ENCODE assay signal across 11 cellular contexts in genomic region chr5:10467281-10468198, GRCh38. TPM values are rescaled to one million over a fixed set of nuclear protein-coding genes. Genes with fewer than 3 reads are reported as not detected.
DNase-seq lines count a peak whose midpoint lies in the region; TF ChIP-seq lines count a peak whose summit lies in the region.
"Had no signal": no experiment of that assay in that cellular context is flagged by ENCODE, and none has a peak within 500 bp of the region (broad histone marks: within the 10 kb centered on the region; RNA-seq: fewer than 3 reads in every experiment).

No MANE protein-coding gene starts in this region.

- peaks cover 21% of the 10 kb centered on the region for H3K27me3 Mint-ChIP-seq in osteocyte (ENCODE audit: unreplicated experiment)

- peaks cover 2% of the 10 kb centered on the region for H3K36me3 Mint-ChIP-seq in osteocyte (ENCODE audit: unreplicated experiment)
- H3K36me3 Mint-ChIP-seq: stimulated activated effector memory CD8-positive, alpha-beta T cell treated with anti-CD3 and anti-CD28 coated beads, Interleukin-12 subunit alpha, Interleukin-12 subunit beta, amount 100 ng/mL, for 72 hours had no signal

- peak overlapping the region; percentile 5 for H3K4me3 Mint-ChIP-seq in osteocyte (ENCODE audit: unreplicated experiment)
- H3K4me3 Mint-ChIP-seq: stimulated activated effector memory CD8-positive, alpha-beta T cell treated with anti-CD3 and anti-CD28 coated beads, Interleukin-12 subunit alpha, Interleukin-12 subunit beta, amount 100 ng/mL, for 72 hours had no signal

- no peaks in the 10 kb centered on the region for H3K9me3 Mint-ChIP-seq in osteocyte (ENCODE audit: unreplicated experiment)
- H3K9me3 Mint-ChIP-seq: stimulated activated effector memory CD8-positive, alpha-beta T cell treated with anti-CD3 and anti-CD28 coated beads, Interleukin-12 subunit alpha, Interleukin-12 subunit beta, amount 100 ng/mL, for 72 hours had no signal

- peaks cover 23% of the 10 kb centered on the region for H3K4me1 Mint-ChIP-seq in osteocyte (ENCODE audit: unreplicated experiment)
- H3K4me1 Mint-ChIP-seq: stimulated activated effector memory CD8-positive, alpha-beta T cell treated with anti-CD3 and anti-CD28 coated beads, Interleukin-12 subunit alpha, Interleukin-12 subunit beta, amount 100 ng/mL, for 72 hours had no signal

- H3K27ac Mint-ChIP-seq in osteocyte (ENCODE audit: unreplicated experiment), result peak overlapping the region; percentile 63
- H3K27ac Mint-ChIP-seq: stimulated activated effector memory CD8-positive, alpha-beta T cell treated with anti-CD3 and anti-CD28 coated beads, Interleukin-12 subunit alpha, Interleukin-12 subunit beta, amount 100 ng/mL, for 72 hours had no signal

- DNase-seq in GM03348 (ENCODE audit: low spot score), result peak; percentile 51
- DNase-seq in RPMI7951 (ENCODE audit: low read depth), result peak; percentile 70
- DNase-seq in fibroblast of gingiva (ENCODE audit: low read depth), result peak; percentile 13
- DNase-seq in osteocyte (ENCODE audit: extremely low spot score, unreplicated experiment), result no peak
- no peak for DNase-seq in AG08396 (ENCODE audit: low spot score)
- no peak for DNase-seq in pons (ENCODE audit: low spot score)
- no peak for DNase-seq in NCI-H146 (lab: John Stamatoyannopoulos, UW)
- DNase-seq in AG08395 (ENCODE audit: low spot score), result no peak
- DNase-seq: cortex of kidney, right lobe of liver had no signal

- no peak for TF ChIP-seq CTCF in osteocyte (IDR thresholded peaks at IDR 0.05)

RNA-seq across cellular contexts. Expression of gene ROPN1L, which starts 25.9 kb away (rescaled TPM):
- 0.59 and 0.84 TPM in 2 replicates for total RNA-seq in RPMI7951 (2014; rRNA removed; shearing (Covaris generic))
- not detected in 2 replicates for total RNA-seq in osteocyte

Comparison
In these comparisons a context has a peak if more than half of its experiments do, and no peak if none do; other contexts are left out.
1. DNase-seq: peak in GM03348 (single experiment), RPMI7951 (single experiment) and fibroblast of gingiva (single experiment); none in osteocyte (single experiment), AG08396 (single experiment), pons (single experiment), NCI-H146 (single experiment) and AG08395 (single experiment).